In genomic region chr5:139699352-139699751, GRCh38 we compare ENCODE assay signal across 16 cellular contexts. TPM values are rescaled to one million over a fixed set of nuclear protein-coding genes. Genes with fewer than 3 reads are reported as not detected.
DNase-seq lines count a peak whose midpoint lies in the region; ATAC-seq, FAIRE-seq and TF ChIP-seq lines count a peak whose summit lies in the region.
"Had no signal": no experiment of that assay in that cellular context is flagged by ENCODE, and none has a peak within 500 bp of the region (broad histone marks: within the 10 kb centered on the region; RNA-seq: fewer than 3 reads in every experiment).

No MANE protein-coding gene starts in this region.

- H3K4me3 Mint-ChIP-seq in chondrocyte (ENCODE audit: unreplicated experiment) (no peak overlapping the region), nephron (peak overlapping the region in 1 of 3 experiments; percentile 77)
- H3K4me3 Mint-ChIP-seq: stimulated activated naive CD8-positive, alpha-beta T cell treated with anti-CD3 and anti-CD28 coated beads, Interleukin-15, Interleukin-2, amounts not matched to agents 100 ng/mL and 50 ng/mL, for 24 hours had no signal

- DNase-seq in heart right ventricle (no peak), left ventricle myocardium superior (no peak), chondrocyte (ENCODE audit: low spot score) (no peak), transverse colon (no peak), small intestine (no peak)
- DNase-seq: COR-L47, GF-D8, NCI-H2029 treated with DMSO at 0.1 percent for 48 hours had no signal

- H3K9me3 Mint-ChIP-seq in chondrocyte (ENCODE audit: low read depth) (no peaks in the 10 kb centered on the region), nephron (no peaks in the 10 kb centered on the region)
- H3K9me3 Mint-ChIP-seq: stimulated activated naive CD8-positive, alpha-beta T cell treated with anti-CD3 and anti-CD28 coated beads, Interleukin-15, Interleukin-2, amounts not matched to agents 100 ng/mL and 50 ng/mL, for 24 hours had no signal

- FAIRE-seq in small intestine (lab: Jason Lieb, UNC), result no peak
- FAIRE-seq: RCC 7860 had no signal

- H3K27me3 ChIP-seq in heart right ventricle (peaks cover 0 to 41% (median 0%) of the 10 kb centered on the region in 7 donors), transverse colon (peaks cover 22% of the 10 kb centered on the region), small intestine (ENCODE audit: control insufficient read depth in 2 of 2, insufficient read depth in 2 of 2, low read length in 2 of 2) (no peaks in the 10 kb centered on the region)

- H3K27ac Mint-ChIP-seq in chondrocyte (ENCODE audit: unreplicated experiment) (peak overlapping the region; percentile 99), nephron (peak overlapping the region; percentile 94 to 98 (median 96))
- H3K27ac Mint-ChIP-seq: stimulated activated naive CD8-positive, alpha-beta T cell treated with anti-CD3 and anti-CD28 coated beads, Interleukin-15, Interleukin-2, amounts not matched to agents 100 ng/mL and 50 ng/mL, for 24 hours had no signal

- ATAC-seq in heart right ventricle, result no peak
- no peak for ATAC-seq in left ventricle myocardium superior
- no peak for ATAC-seq in HG03196 (IDR thresholded peaks at IDR 0.05; ENCODE audit: unreplicated experiment)
- no peak for ATAC-seq in GM21390 (IDR thresholded peaks at IDR 0.05; ENCODE audit: unreplicated experiment)

- H3K27ac ChIP-seq in heart right ventricle (peak overlapping the region in 8 of 10 donors; percentile 4 to 98 (median 90)), transverse colon (peak overlapping the region in 3 of 4 donors; percentile 4 to 84 (median 80)), small intestine (ENCODE audit: low read depth in 1 of 2, low read length in 1 of 2) (peak overlapping the region in 1 of 2 donors; percentile 17)
- H3K27ac ChIP-seq: VCaP had no signal

- TF ChIP-seq CTCF in heart right ventricle (IDR thresholded peaks at IDR 0.05) (no peak), chondrocyte (IDR thresholded peaks at IDR 0.05) (no peak), nephron (IDR thresholded peaks at IDR 0.05; ENCODE audit: unreplicated experiment in 3 of 3) (no peak), transverse colon (IDR thresholded peaks at IDR 0.05) (no peak)

- H3K4me1 Mint-ChIP-seq in chondrocyte (ENCODE audit: low read depth) (peaks cover 68% of the 10 kb centered on the region), nephron (peaks cover 61% of the 10 kb centered on the region)

- WGBS in heart right ventricle, 2 donors, result 92 to 95% methylated on average over 2 of the region's 2 CpGs
- WGBS in transverse colon (ENCODE audit: low coverage in 1 of 2), 2 donors, result 80 to 97% methylated on average over 1 to 2 of the region's 2 CpGs
- WGBS in small intestine, 3 donors, result 83 to 91% (median 90%) methylated on average over 2 of the region's 2 CpGs

- H3K36me3 ChIP-seq in heart right ventricle (no peaks in the 10 kb centered on the region), transverse colon (no peaks in the 10 kb centered on the region), small intestine (ENCODE audit: control insufficient read depth in 2 of 2, insufficient read depth in 2 of 2, low read length in 2 of 2) (no peaks in the 10 kb centered on the region)

- H3K36me3 Mint-ChIP-seq in chondrocyte (ENCODE audit: low read depth) (no peaks in the 10 kb centered on the region), nephron (ENCODE audit: low read depth) (no peaks in the 10 kb centered on the region)

- no peaks in the 10 kb centered on the region for H3K27me3 Mint-ChIP-seq in chondrocyte (ENCODE audit: low read depth)
- H3K27me3 Mint-ChIP-seq in nephron (ENCODE audit: low read depth), result no peaks in the 10 kb centered on the region

- no peak for TF ChIP-seq POLR2A in transverse colon (IDR thresholded peaks at IDR 0.05)

- H3K4me1 ChIP-seq in heart right ventricle (peaks cover 15 to 55% (median 42%) of the 10 kb centered on the region in 9 donors), transverse colon (peaks cover 25 to 38% (median 29%) of the 10 kb centered on the region in 4 donors), small intestine (ENCODE audit: control insufficient read depth in 2 of 2, insufficient read depth in 1 of 2, low read depth in 1 of 2, low read length in 1 of 2) (peaks cover 2 to 9% of the 10 kb centered on the region in 2 donors)

- in situ Hi-C loops in transverse colon (cut with MboI; ENCODE audit: low pct_ligation_motif_present in 1 of 4, low pct_unique_long_range_greater_than_20kb in 1 of 4, low sequenced_read_pairs in 3 of 4), result loop anchor here in 2 of 4 donors (10.0 kb wide), 2 partner anchors 55 to 65 kb away; partner anchors contain the start of gene CXXC5 (in 1 of the 2)

- TF ChIP-seq EP300 in transverse colon (IDR thresholded peaks at IDR 0.05; ENCODE audit: low read depth), result no peak

- intact Hi-C loops in heart right ventricle (cut with DNase I), result loop anchor here in 3 of 10 donors (5.0 to 10.0 kb wide), 3 partner anchors 42 to 265 kb away; no protein-coding TSS in a partner anchor
- intact Hi-C loops in left ventricle myocardium superior (cut with micrococcal nuclease), result no loop called here
- intact Hi-C loops in transverse colon (cut with DNase I; ENCODE audit: low total_unique reads), result no loop called here

- H3K9me3 ChIP-seq in heart right ventricle (no peaks in the 10 kb centered on the region), transverse colon (no peaks in the 10 kb centered on the region), small intestine (ENCODE audit: control insufficient read depth, low read depth) (no peaks in the 10 kb centered on the region)

- H3K4me3 ChIP-seq in heart right ventricle (no peak overlapping the region), transverse colon (no peak overlapping the region), small intestine (ENCODE audit: low read depth in 1 of 2, low read length in 2 of 2) (no peak overlapping the region)
- H3K4me3 ChIP-seq: lung, skin epidermis had no signal

RNA-seq across cellular contexts. Expression of gene CXXC5, which starts 51.2 kb away (rescaled TPM):
- 10 to 100 TPM; 30.7 to 51.6 (median 37.9) TPM for total RNA-seq in heart right ventricle
- polyA plus RNA-seq in heart right ventricle, result 10 to 100 TPM; 28.7 to 31.4 TPM
- total RNA-seq in left ventricle myocardium superior, result 75.7 TPM
- total RNA-seq in chondrocyte, result 144 to 193 TPM (median 145 TPM) in 3 replicates
- total RNA-seq in transverse colon, result 10 to 100 TPM; 26.5 to 50.7 (median 36.2) TPM
- polyA plus RNA-seq in small intestine, result 10 to 100 TPM in 2 of 3 donors, 1 to 10 TPM in 1; 3.8 to 21.9 (median 14.6) TPM
